In the genomic region with DNA sequence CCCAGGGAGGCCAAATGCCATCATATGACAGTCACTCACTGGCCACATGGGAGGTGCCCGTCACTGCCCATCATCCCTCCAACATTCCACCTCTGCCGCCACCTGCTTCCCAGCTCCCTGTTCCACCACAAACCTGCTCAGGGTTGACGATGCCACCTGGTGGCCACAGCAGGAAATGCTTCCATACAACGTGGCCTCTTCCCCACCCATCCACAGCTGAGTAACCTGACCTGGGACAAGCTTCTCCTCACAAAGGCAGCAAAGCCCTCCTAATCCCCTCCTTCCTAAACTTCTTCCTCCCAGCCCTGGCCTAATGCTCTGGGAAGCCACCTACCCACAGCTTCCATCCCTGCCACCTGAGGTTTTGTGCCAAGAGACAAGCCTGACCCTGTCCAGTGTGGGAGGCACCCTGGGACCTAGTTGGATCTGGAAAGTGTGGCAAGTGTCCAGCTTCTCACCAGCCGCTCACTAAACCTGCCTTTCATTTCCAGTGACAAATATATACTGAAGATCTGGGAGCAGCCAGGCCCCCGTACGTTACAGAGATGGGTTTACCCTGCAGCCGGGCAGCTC, we compare ENCODE assay signal across 8 cellular contexts. TPM values are rescaled to one million over a fixed set of nuclear protein-coding genes. Genes with fewer than 3 reads are reported as not detected.
A peak's percentile ranks its signal among the peaks of the same experiment; 100 is the strongest.
DNase-seq lines count a peak whose midpoint lies in the region; ATAC-seq and TF ChIP-seq lines count a peak whose summit lies in the region.

No MANE protein-coding gene starts in this region.

- H3K14ac ChIP-seq in trophoblast cell (ENCODE audit: low read length): no peak overlapping the region

- no peak overlapping the region for H4K12ac ChIP-seq in trophoblast cell (ENCODE audit: low read depth, low read length)

- no peak overlapping the region for H2BK120ac ChIP-seq in trophoblast cell (ENCODE audit: insufficient read depth, low read length, poor library complexity)

- H4K20me1 ChIP-seq in OCI-LY1 (ENCODE audit: insufficient read depth, low read length): no peaks in the 10 kb centered on the region

- H2AK5ac ChIP-seq in trophoblast cell (ENCODE audit: low read length): no peak overlapping the region

- H3K36me3 ChIP-seq in OCI-LY1 (ENCODE audit: insufficient read depth, low read length) (peaks cover 7% of the 10 kb centered on the region; the same call in 1 of the 2 replicates), trophoblast cell (ENCODE audit: control insufficient read depth in 1 of 2, insufficient read depth in 2 of 2, low read length in 2 of 2) (no peaks in the 10 kb centered on the region)

- H3K4ac ChIP-seq in trophoblast cell (ENCODE audit: low read depth, low read length): no peak overlapping the region

- H2AFZ ChIP-seq in OCI-LY1 (ENCODE audit: low read length) (no peak overlapping the region), trophoblast cell (ENCODE audit: insufficient read depth, low read length, poor library complexity) (no peak overlapping the region)

- no peak for ATAC-seq in HG02571 (IDR thresholded peaks at IDR 0.05; ENCODE audit: unreplicated experiment)
- no peak for ATAC-seq in HG02938 (IDR thresholded peaks at IDR 0.05; ENCODE audit: unreplicated experiment)

- H3K27ac ChIP-seq in OCI-LY1 (ENCODE audit: low read depth, low read length, poor library complexity, severe bottlenecking) (no peak overlapping the region), trophoblast cell (ENCODE audit: low read depth, low read length) (no peak overlapping the region)

- no peaks in the 10 kb centered on the region; the same call in 1 of the 2 replicates for H3F3A ChIP-seq in OCI-LY1 (ENCODE audit: insufficient read depth, low read length)

- no peak overlapping the region for H2BK5ac ChIP-seq in trophoblast cell (ENCODE audit: low read depth, low read length, poor library complexity)

- peaks cover 30% of the 10 kb centered on the region for H3K4me1 ChIP-seq in OCI-LY1 (ENCODE audit: insufficient read depth, low read length, severe bottlenecking)
- H3K4me1 ChIP-seq in trophoblast cell (ENCODE audit: control insufficient read depth in 1 of 2, insufficient read depth in 2 of 2, low read length in 2 of 2): peaks cover 3 to 7% of the 10 kb centered on the region in 2 experiments

- H3K79me2 ChIP-seq in OCI-LY1 (ENCODE audit: insufficient read depth, low read length) (no peaks in the 10 kb centered on the region), trophoblast cell (ENCODE audit: control insufficient read depth, insufficient read depth, low read length, poor library complexity) (no peaks in the 10 kb centered on the region)

- H3K9ac ChIP-seq in OCI-LY1 (ENCODE audit: low read length) (no peak overlapping the region), trophoblast cell (ENCODE audit: low read length) (no peak overlapping the region)

- H2BK12ac ChIP-seq in trophoblast cell (ENCODE audit: low read length): no peak overlapping the region

- peak; percentile 54 for DNase-seq in stimulated activated CD4-positive, alpha-beta T cell treated with anti-CD3 and anti-CD28 coated beads, Interleukin-15, amount 100 ng/mL, for 24 hours
- no peak for DNase-seq in stimulated activated CD4-positive, alpha-beta T cell treated with anti-CD3 and anti-CD28 coated beads, Interleukin-4, amount 100 ng/mL, for 1 hour
- DNase-seq in ecto neural progenitor cell (ENCODE audit: low spot score) (peak; percentile 81), trophoblast cell (peak; percentile 23 to 70), head of caudate nucleus (no peak)

- H3K4me2 ChIP-seq in OCI-LY1 (ENCODE audit: low read length) (no peak overlapping the region), trophoblast cell (ENCODE audit: low read length) (no peak overlapping the region)

- no peaks in the 10 kb centered on the region for H3K9me2 ChIP-seq in OCI-LY1 (ENCODE audit: low read depth, low read length)

- H3K18ac ChIP-seq in trophoblast cell (ENCODE audit: low read length): no peak overlapping the region

- H4K8ac ChIP-seq in trophoblast cell (ENCODE audit: low read depth, low read length): no peak overlapping the region

- H3K9me3 ChIP-seq in OCI-LY1 (ENCODE audit: low read length): peaks cover 7% of the 10 kb centered on the region; the same call in 1 of the 2 replicates
- peaks cover 12% of the 10 kb centered on the region for H3K9me3 ChIP-seq in trophoblast cell (ENCODE audit: insufficient read depth, low read depth, low read length)

- H3K4me3 ChIP-seq in OCI-LY1 (ENCODE audit: low read depth, low read length, poor library complexity, severe bottlenecking): no peak overlapping the region
- H3K4me3 ChIP-seq in trophoblast cell (ENCODE audit: low read depth, low read length): no peak overlapping the region

- TF ChIP-seq CTCF in OCI-LY1 (IDR thresholded peaks at IDR 0.05; ENCODE audit: low read length): peak; percentile 70

- no peaks in the 10 kb centered on the region for H3K79me1 ChIP-seq in trophoblast cell (ENCODE audit: low read length)

- no peaks in the 10 kb centered on the region; the same call in 1 of the 2 replicates for H3K27me3 ChIP-seq in OCI-LY1 (ENCODE audit: insufficient read depth, low read length)
- peaks cover 19% of the 10 kb centered on the region for H3K27me3 ChIP-seq in trophoblast cell (ENCODE audit: insufficient read depth, low read length)

- H3K23ac ChIP-seq in trophoblast cell (ENCODE audit: low read length): no peak overlapping the region

- intact Hi-C loops in head of caudate nucleus (cut with DNase I): no loop called here

- no CpG with 5 or more reads among the region's 8 CpGs for WGBS in trophoblast cell (ENCODE audit: extremely low coverage, insufficient coverage, insufficient read length)

- H4K91ac ChIP-seq in trophoblast cell (ENCODE audit: low read depth, low read length): no peak overlapping the region

RNA-seq across cellular contexts. Expression of gene DEGS2, which starts 4.3 kb away (rescaled TPM):
- polyA plus RNA-seq in trophoblast cell (2013): 4.2 and 4.6 TPM in 2 replicates

Comparison
In these comparisons a context has a peak if more than half of its experiments do, and no peak if none do; other contexts are left out.
1. DNase-seq: peak in stimulated activated CD4-positive, alpha-beta T cell treated with anti-CD3 and anti-CD28 coated beads, Interleukin-15, amount 100 ng/mL, for 24 hours (single experiment), ecto neural progenitor cell (single experiment) and trophoblast cell (2 of 2); none in stimulated activated CD4-positive, alpha-beta T cell treated with anti-CD3 and anti-CD28 coated beads, Interleukin-4, amount 100 ng/mL, for 1 hour (single experiment) and head of caudate nucleus (0 of 42).